ENCODE assay signal across 1 cellular context in the genomic region with DNA sequence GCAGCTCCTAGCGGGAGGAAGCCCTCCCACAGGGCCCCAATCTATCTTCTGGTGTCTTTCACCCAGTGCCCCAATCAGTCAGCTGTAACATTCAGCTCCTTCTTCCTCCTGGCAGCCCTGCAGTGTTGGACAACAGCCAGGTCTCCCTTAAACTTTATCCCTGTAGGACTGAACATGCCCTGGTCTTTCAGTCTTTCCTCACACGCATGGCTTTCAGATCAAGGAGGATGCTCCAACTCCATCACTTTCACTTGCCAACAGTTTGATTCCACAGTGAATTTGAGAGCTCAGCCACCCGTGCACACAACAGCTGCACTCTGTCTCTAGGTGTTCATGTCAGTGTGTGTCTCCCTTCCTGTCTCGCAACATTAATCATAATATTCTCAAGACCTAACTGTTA.
TF ChIP-seq lines count a peak whose summit lies in the region.

No MANE protein-coding gene starts in this region.

TF ChIP-seq in IMR-90, 13 proteins besides CTCF, POLR2A, EP300 and RAD21:
- no peak for TF ChIP-seq RFX5 (IDR thresholded peaks at IDR 0.05; ENCODE audit: low read depth, low read length)
- TF ChIP-seq, protein P1, sequence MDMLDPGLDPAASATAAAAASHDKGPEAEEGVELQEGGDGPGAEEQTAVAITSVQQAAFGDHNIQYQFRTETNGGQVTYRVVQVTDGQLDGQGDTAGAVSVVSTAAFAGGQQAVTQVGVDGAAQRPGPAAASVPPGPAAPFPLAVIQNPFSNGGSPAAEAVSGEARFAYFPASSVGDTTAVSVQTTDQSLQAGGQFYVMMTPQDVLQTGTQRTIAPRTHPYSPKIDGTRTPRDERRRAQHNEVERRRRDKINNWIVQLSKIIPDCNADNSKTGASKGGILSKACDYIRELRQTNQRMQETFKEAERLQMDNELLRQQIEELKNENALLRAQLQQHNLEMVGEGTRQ (IDR thresholded peaks at IDR 0.05; ENCODE audit: low read depth, low read length), result no peak
- TF ChIP-seq NFE2L2 (IDR thresholded peaks at IDR 0.05; ENCODE audit: low read depth, low read length), result no peak
- TF ChIP-seq CEBPB (IDR thresholded peaks at IDR 0.05; ENCODE audit: low read depth, low read length), result no peak
- TF ChIP-seq FOS (IDR thresholded peaks at IDR 0.05; ENCODE audit: low read depth, low read length), result no peak
- TF ChIP-seq MAZ (IDR thresholded peaks at IDR 0.05; ENCODE audit: borderline replicate concordance, low read depth, low read length), result no peak
- no peak for TF ChIP-seq CHD1 (IDR thresholded peaks at IDR 0.05; ENCODE audit: low read depth, low read length)
- no peak for TF ChIP-seq BHLHE40 (IDR thresholded peaks at IDR 0.05; ENCODE audit: low read depth, low read length)
- no peak for TF ChIP-seq MXI1 (IDR thresholded peaks at IDR 0.05; ENCODE audit: borderline replicate concordance, low read depth, low read length)
- no peak for TF ChIP-seq RCOR1 (IDR thresholded peaks at IDR 0.05; ENCODE audit: insufficient replicate concordance, low read length)
- no peak for TF ChIP-seq SMC3 (IDR thresholded peaks at IDR 0.05; ENCODE audit: low read depth, low read length)
- TF ChIP-seq, protein P2, sequence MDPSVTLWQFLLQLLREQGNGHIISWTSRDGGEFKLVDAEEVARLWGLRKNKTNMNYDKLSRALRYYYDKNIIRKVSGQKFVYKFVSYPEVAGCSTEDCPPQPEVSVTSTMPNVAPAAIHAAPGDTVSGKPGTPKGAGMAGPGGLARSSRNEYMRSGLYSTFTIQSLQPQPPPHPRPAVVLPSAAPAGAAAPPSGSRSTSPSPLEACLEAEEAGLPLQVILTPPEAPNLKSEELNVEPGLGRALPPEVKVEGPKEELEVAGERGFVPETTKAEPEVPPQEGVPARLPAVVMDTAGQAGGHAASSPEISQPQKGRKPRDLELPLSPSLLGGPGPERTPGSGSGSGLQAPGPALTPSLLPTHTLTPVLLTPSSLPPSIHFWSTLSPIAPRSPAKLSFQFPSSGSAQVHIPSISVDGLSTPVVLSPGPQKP (IDR thresholded peaks at IDR 0.05; ENCODE audit: borderline replicate concordance, low read depth, low read length), result no peak
- TF ChIP-seq MAFK (IDR thresholded peaks at IDR 0.05; ENCODE audit: low read depth, low read length), result no peak
